ENCODE assay signal across 11 cellular contexts in the genomic region with DNA sequence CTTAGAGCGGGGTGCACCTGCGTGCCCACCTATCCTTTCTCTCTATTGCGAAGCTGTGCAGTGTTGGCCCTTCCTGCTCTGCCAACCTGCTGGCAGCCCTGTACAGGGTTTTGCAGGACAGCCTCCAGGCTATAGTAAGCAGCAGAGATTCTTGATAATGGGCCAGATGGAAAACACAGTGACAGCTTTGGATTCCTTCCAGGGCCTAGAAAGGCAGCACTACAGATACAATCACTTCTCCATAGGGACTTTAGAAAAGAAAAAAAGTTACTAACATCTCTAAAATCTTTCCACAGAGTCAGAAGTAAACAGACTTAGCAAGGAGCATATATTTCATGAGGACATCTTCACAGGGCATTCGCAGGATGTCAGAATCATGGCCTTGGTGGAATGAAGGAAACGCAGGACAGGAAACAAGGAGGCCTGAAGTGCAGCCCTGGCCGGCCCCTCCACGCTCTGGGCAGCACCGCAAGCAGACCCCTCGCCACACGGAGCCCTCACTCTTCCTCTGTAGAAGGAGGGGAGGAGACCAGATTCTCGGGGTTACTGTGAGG.
DNase-seq lines count a peak whose midpoint lies in the region; ATAC-seq, FAIRE-seq and TF ChIP-seq lines count a peak whose summit lies in the region.
"Had no signal": no experiment of that assay in that cellular context is flagged by ENCODE, and none has a peak within 500 bp of the region (broad histone marks: within the 10 kb centered on the region; RNA-seq: fewer than 3 reads in every experiment).

No MANE protein-coding gene starts in this region.

- peak; percentile 71 for DNase-seq in GM04503 (ENCODE audit: low read depth)
- peak; percentile 92 for DNase-seq in astrocyte of the hippocampus (ENCODE audit: low read depth, low spot score)
- DNase-seq in hepatic stellate cell (ENCODE audit: low spot score), result peak; percentile 54
- DNase-seq in stomach, result peak; percentile 74
- no peak for DNase-seq in frontal cortex (ENCODE audit: low spot score in 2 of 2)
- no peak for DNase-seq in hypothalamus (lab: John Stamatoyannopoulos, UW)
- no peak for DNase-seq in stimulated activated CD4-positive, alpha-beta T cell treated with anti-CD3 and anti-CD28 coated beads, Interleukin-4, amount 100 ng/mL, for 4 hours
- DNase-seq: effector memory CD8-positive, alpha-beta T cell; natural killer cell; NCI-H1417 treated with DMSO at 0.1 percent for 48 hours had no signal

- ATAC-seq in HG03432 (IDR thresholded peaks at IDR 0.05; ENCODE audit: unreplicated experiment), result no peak
- ATAC-seq: effector memory CD8-positive, alpha-beta T cell; natural killer cell had no signal

- no peak for TF ChIP-seq CTCF in stomach (IDR thresholded peaks at IDR 0.05)

- WGBS in stomach, 5 donors, result 34 to 51% (median 46%) methylated on average over 11 of the region's 11 CpGs

- FAIRE-seq in frontal cortex (lab: Jason Lieb, UNC), result no peak

- TF ChIP-seq POLR2A in stomach (IDR thresholded peaks at IDR 0.05), result no peak

- no peaks in the 10 kb centered on the region for H3K9me3 ChIP-seq in stomach

- H3K27me3 ChIP-seq in stomach, result no peaks in the 10 kb centered on the region

- no peaks in the 10 kb centered on the region for H3K36me3 ChIP-seq in stomach

- H3K4me3 ChIP-seq in stomach, result no peak overlapping the region

- intact Hi-C loops in stomach (cut with DNase I; ENCODE audit: low total_unique reads), result no loop called here

- H3K4me1 ChIP-seq in stomach, result peaks cover 11 to 46% (median 22%) of the 10 kb centered on the region in 4 donors

- H3K27ac ChIP-seq in stomach, result peak overlapping the region in 3 of 5 donors; percentile 22 to 74 (median 64)

- no peak for TF ChIP-seq EP300 in stomach (IDR thresholded peaks at IDR 0.05)

Comparison
In these comparisons a context has a peak if more than half of its experiments do, and no peak if none do; other contexts are left out.
1. DNase-seq: peak in GM04503 (single experiment), astrocyte of the hippocampus (single experiment), hepatic stellate cell (single experiment) and stomach (single experiment); none in frontal cortex (0 of 2), hypothalamus (0 of 51) and stimulated activated CD4-positive, alpha-beta T cell treated with anti-CD3 and anti-CD28 coated beads, Interleukin-4, amount 100 ng/mL, for 4 hours (0 of 2).